In the genomic region with DNA sequence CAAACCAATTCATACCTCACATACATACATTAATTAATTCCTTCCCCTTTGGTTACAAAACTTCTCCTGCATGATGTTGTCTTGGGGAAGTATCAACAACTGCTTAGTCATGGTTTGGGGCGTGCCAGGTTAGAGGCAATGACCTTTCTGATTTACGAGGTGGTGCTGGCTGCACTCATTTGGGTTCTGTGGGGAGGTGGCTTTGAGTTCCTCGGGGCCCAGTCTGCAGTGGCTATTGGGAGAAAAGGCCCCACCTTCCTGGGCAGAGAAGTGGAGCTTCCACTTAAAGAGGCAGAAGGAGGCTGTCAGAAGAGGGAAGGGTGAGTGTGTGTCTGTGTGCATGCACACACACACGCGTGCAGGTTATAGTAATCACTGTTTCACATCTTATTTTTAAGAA, we compare ENCODE assay signal across 10 cellular contexts. TPM values are rescaled to one million over a fixed set of nuclear protein-coding genes. Genes with fewer than 3 reads are reported as not detected.
A peak's percentile ranks its signal among the peaks of the same experiment; 100 is the strongest.
DNase-seq lines count a peak whose midpoint lies in the region; ATAC-seq and FAIRE-seq lines count a peak whose summit lies in the region.
"Had no signal": no experiment of that assay in that cellular context is flagged by ENCODE, and none has a peak within 500 bp of the region (broad histone marks: within the 10 kb centered on the region; RNA-seq: fewer than 3 reads in every experiment).

No MANE protein-coding gene starts in this region.

- peak overlapping the region; percentile 57 for H2AFZ ChIP-seq in GM23248

- ATAC-seq in GM21737 (IDR thresholded peaks at IDR 0.05; ENCODE audit: unreplicated experiment) (no peak), HG03354 (IDR thresholded peaks at IDR 0.05; ENCODE audit: poor library complexity, severe bottlenecking, unreplicated experiment) (no peak)

- H3K9me3 ChIP-seq in GM23248 (ENCODE audit: low read depth): no peaks in the 10 kb centered on the region
- no peaks in the 10 kb centered on the region for H3K9me3 ChIP-seq in small intestine (ENCODE audit: control insufficient read depth, low read depth)
- H3K9me3 ChIP-seq: SJSA1 had no signal

- H3K4me1 ChIP-seq in GM23248 (ENCODE audit: insufficient read depth): peaks cover 9% of the 10 kb centered on the region
- peaks cover 2% of the 10 kb centered on the region in 2 donors for H3K4me1 ChIP-seq in small intestine (ENCODE audit: control insufficient read depth in 2 of 2, insufficient read depth in 1 of 2, low read depth in 1 of 2, low read length in 1 of 2)
- H3K4me1 ChIP-seq: SJSA1 had no signal

- H3K27ac ChIP-seq in GM23248 (peak overlapping the region; percentile 57), epithelial cell of prostate (peak overlapping the region; percentile 13), small intestine (ENCODE audit: low read depth in 1 of 2, low read length in 1 of 2) (peak overlapping the region in 1 of 2 donors; percentile 9)
- H3K27ac ChIP-seq: SJSA1 had no signal

- WGBS in GM23248 (ENCODE audit: low coverage in 1 of 2, low lambda C conversion rate in 2 of 2, missing lambda C conversion rate in 2 of 2), 2 experiments: 14 to 16% methylated on average over 5 of the region's 5 CpGs
- WGBS in small intestine, 3 donors: 22 to 31% (median 23%) methylated on average over 5 of the region's 5 CpGs

- H3K79me2 ChIP-seq in GM23248 (ENCODE audit: insufficient read depth): no peaks in the 10 kb centered on the region

- in situ Hi-C loops in GM23248 (cut with MboI): no loop called here

- H3K9ac ChIP-seq in GM23248: no peak overlapping the region; the same call in 1 of the 2 replicates

- peak; percentile 93 for DNase-seq in GM23248
- peak; percentile 93 for DNase-seq in NCI-H460 (ENCODE audit: extremely low read depth, low read depth)
- DNase-seq in epithelial cell of prostate (ENCODE audit: low read depth, low spot score): no peak
- peak; percentile 83 for DNase-seq in small intestine
- DNase-seq in occipital lobe (lab: John Stamatoyannopoulos, UW): no peak
- no peak for DNase-seq in stimulated activated CD4-positive, alpha-beta T cell treated with anti-CD3 and anti-CD28 coated beads, Interleukin-15, amount 100 ng/mL, for 24 hours
- DNase-seq: activated naive CD8-positive, alpha-beta T cell treated with anti-CD3 and anti-CD28 coated beads, Interleukin-2, amount 10 ng/mL, durations not matched to agents 7 days and 5 days had no signal

- peaks cover 5% of the 10 kb centered on the region for H3F3A ChIP-seq in GM23248 (ENCODE audit: insufficient read depth)

- peak overlapping the region; percentile 10; the same call in 1 of the 2 replicates for H3K4me3 ChIP-seq in GM23248
- H3K4me3 ChIP-seq in small intestine (ENCODE audit: low read depth in 1 of 2, low read length in 2 of 2): no peak overlapping the region
- H3K4me3 ChIP-seq: SJSA1 had no signal

- peak overlapping the region; percentile 56 for H3K4me2 ChIP-seq in GM23248 (ENCODE audit: unreplicated experiment)

- H3K27me3 ChIP-seq in GM23248 (replicated peaks; ENCODE audit: insufficient read depth) (no peaks in the 10 kb centered on the region), small intestine (ENCODE audit: control insufficient read depth in 2 of 2, insufficient read depth in 2 of 2, low read length in 2 of 2) (peaks cover 0 to 5% of the 10 kb centered on the region in 2 donors)
- H3K27me3 ChIP-seq: SJSA1 had no signal

- no peaks in the 10 kb centered on the region for H4K20me1 ChIP-seq in GM23248 (ENCODE audit: insufficient read depth)

- H3K9me2 ChIP-seq in GM23248 (ENCODE audit: insufficient read depth): no peaks in the 10 kb centered on the region

- FAIRE-seq in small intestine (lab: Jason Lieb, UNC): no peak

- H3K36me3 ChIP-seq in GM23248 (ENCODE audit: low read depth) (no peaks in the 10 kb centered on the region), small intestine (ENCODE audit: control insufficient read depth in 2 of 2, insufficient read depth in 2 of 2, low read length in 2 of 2) (no peaks in the 10 kb centered on the region)
- H3K36me3 ChIP-seq: SJSA1 had no signal

RNA-seq across cellular contexts. Expression of a gene that starts 10.2 kb away (rescaled TPM):
- 2.1 and 3.5 TPM in 2 replicates for total RNA-seq in GM23248 (2014; rRNA removed; shearing (Covaris generic))
- polyA plus RNA-seq in GM23248 (2016; fragmentation: Nextera tagmentation; extraction: Ambion mirVana): 2.6 and 2.8 TPM in 2 replicates
- 210 and 229 TPM in 2 replicates for total RNA-seq in NCI-H460 (2014; rRNA removed; shearing (Covaris generic))
- polyA plus RNA-seq in NCI-H460 (2014; cell fraction: nucleus; rRNA removed): 148 and 178 TPM in 2 replicates
- polyA plus RNA-seq in small intestine: 1 to 10 TPM; 1.3 to 6.9 (median 2.2) TPM
- total RNA-seq in occipital lobe: 1.4 TPM

Comparison
In these comparisons a context has a peak if more than half of its experiments do, and no peak if none do; other contexts are left out.
1. DNase-seq: peak in GM23248 (single experiment), NCI-H460 (single experiment) and small intestine (single experiment); none in epithelial cell of prostate (single experiment), occipital lobe (single experiment) and stimulated activated CD4-positive, alpha-beta T cell treated with anti-CD3 and anti-CD28 coated beads, Interleukin-15, amount 100 ng/mL, for 24 hours (single experiment).
2. RNA of a gene that starts 10.2 kb away (total RNA-seq): 210 to 229 TPM in NCI-H460; 2.1 to 3.5 TPM in GM23248 and 1.4 TPM in occipital lobe (single experiment); every median in the first group is over 10 times any median in the second.